ENCODE assay signal across 11 cellular contexts in the genomic region with DNA sequence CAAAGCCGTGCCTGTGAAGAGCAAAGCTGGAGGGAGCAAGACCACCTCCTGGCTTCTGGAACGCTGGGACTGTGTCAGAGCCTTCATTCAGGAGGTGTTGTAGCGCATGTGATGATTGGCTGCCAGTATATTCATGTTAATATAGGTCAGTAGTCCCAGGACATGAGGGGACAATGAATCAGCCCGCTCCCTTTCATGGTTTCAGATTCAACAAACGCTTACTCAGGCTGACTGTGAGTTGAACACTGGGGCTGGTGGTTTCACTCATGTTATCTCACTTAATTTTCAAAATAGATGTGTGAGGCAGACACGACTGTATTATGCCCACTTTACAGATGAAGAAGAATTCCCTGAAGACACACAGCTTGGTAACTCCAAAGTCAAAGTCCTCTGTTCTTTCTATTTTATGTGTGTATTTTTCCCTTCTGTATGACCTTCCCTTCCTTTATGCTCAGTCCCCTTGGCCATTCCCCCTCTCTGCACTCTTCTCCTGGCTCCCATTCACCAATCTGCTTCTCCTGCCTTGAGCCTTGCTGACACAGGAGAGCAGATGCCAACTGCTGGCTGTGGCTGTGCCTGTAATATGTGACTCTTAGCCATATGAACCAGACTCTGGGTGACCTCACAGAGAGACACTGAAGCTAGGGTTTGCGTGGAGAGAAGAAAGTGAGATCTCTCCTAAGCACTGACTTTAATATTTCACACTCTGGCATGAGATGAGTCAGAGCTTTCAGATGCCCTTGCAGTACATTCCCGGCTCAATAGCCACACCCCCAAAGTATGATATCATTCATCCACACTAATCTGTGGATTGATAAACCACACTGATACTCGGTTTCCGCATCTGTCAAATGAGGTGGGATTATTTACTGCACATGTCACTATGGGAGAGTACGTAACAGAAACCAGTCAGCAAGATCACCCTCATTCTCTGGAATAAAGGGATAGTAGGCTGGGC. TPM values are rescaled to one million over a fixed set of nuclear protein-coding genes. Genes with fewer than 3 reads are reported as not detected.
A peak's percentile ranks its signal among the peaks of the same experiment; 100 is the strongest.
DNase-seq lines count a peak whose midpoint lies in the region; ATAC-seq and FAIRE-seq lines count a peak whose summit lies in the region.
"Had no signal": no experiment of that assay in that cellular context is flagged by ENCODE, and none has a peak within 500 bp of the region (broad histone marks: within the 10 kb centered on the region; RNA-seq: fewer than 3 reads in every experiment).

No MANE protein-coding gene starts in this region.

- H3K4me1 Mint-ChIP-seq in activated CD8-positive, alpha-beta memory T cell treated with anti-CD3 and anti-CD28 coated beads, Interleukin-2, amount 10 ng/mL, durations not matched to agents 7 days and 5 days: peaks cover 4% of the 10 kb centered on the region
- peaks cover 13% of the 10 kb centered on the region for H3K4me1 Mint-ChIP-seq in stimulated activated effector memory CD8-positive, alpha-beta T cell treated with anti-CD3 and anti-CD28 coated beads, Interleukin-12 subunit alpha, Interleukin-12 subunit beta, amount 100 ng/mL, for 72 hours

- peak; percentile 42 for FAIRE-seq in HTR-8/SVneo (lab: Jason Lieb, UNC)

- no peaks in the 10 kb centered on the region for H3K9me3 Mint-ChIP-seq in activated CD8-positive, alpha-beta memory T cell treated with anti-CD3 and anti-CD28 coated beads, Interleukin-2, amount 10 ng/mL, durations not matched to agents 7 days and 5 days (ENCODE audit: low read depth)
- no peaks in the 10 kb centered on the region for H3K9me3 Mint-ChIP-seq in stimulated activated effector memory CD8-positive, alpha-beta T cell treated with anti-CD3 and anti-CD28 coated beads, Interleukin-12 subunit alpha, Interleukin-12 subunit beta, amount 100 ng/mL, for 72 hours

- no peaks in the 10 kb centered on the region for H3K36me3 Mint-ChIP-seq in activated CD8-positive, alpha-beta memory T cell treated with anti-CD3 and anti-CD28 coated beads, Interleukin-2, amount 10 ng/mL, durations not matched to agents 7 days and 5 days
- no peaks in the 10 kb centered on the region for H3K36me3 Mint-ChIP-seq in stimulated activated effector memory CD8-positive, alpha-beta T cell treated with anti-CD3 and anti-CD28 coated beads, Interleukin-12 subunit alpha, Interleukin-12 subunit beta, amount 100 ng/mL, for 72 hours

- no peak overlapping the region for H3K27ac Mint-ChIP-seq in activated CD8-positive, alpha-beta memory T cell treated with anti-CD3 and anti-CD28 coated beads, Interleukin-2, amount 10 ng/mL, durations not matched to agents 7 days and 5 days
- peak overlapping the region; percentile 86 for H3K27ac Mint-ChIP-seq in stimulated activated effector memory CD8-positive, alpha-beta T cell treated with anti-CD3 and anti-CD28 coated beads, Interleukin-12 subunit alpha, Interleukin-12 subunit beta, amount 100 ng/mL, for 72 hours

- no peak for DNase-seq in activated CD8-positive, alpha-beta memory T cell treated with anti-CD3 and anti-CD28 coated beads, Interleukin-2, amount 10 ng/mL, durations not matched to agents 7 days and 5 days
- no peak for DNase-seq in activated CD8-positive, alpha-beta memory T cell treated with anti-CD3 and anti-CD28 coated beads, Interleukin-2, amount 50 U/mL, for 48 hours
- DNase-seq in HTR-8/SVneo (ENCODE audit: insufficient read length, low spot score) (peak; percentile 36), dedifferentiated amniotic fluid mesenchymal stem cell (ENCODE audit: extremely low spot score) (peak; percentile 27), germinal center (ENCODE audit: low spot score) (no peak)
- peak in 1 of 2 donors; percentile 53 for DNase-seq in stimulated activated effector memory CD8-positive, alpha-beta T cell treated with anti-CD3 and anti-CD28 coated beads, Interleukin-12 subunit alpha, Interleukin-12 subunit beta, amount 100 ng/mL, for 72 hours (ENCODE audit: low spot score in 2 of 2)
- DNase-seq: anterior cingulate cortex, KG1 had no signal

- peak; percentile 30 for ATAC-seq in activated CD8-positive, alpha-beta memory T cell treated with anti-CD3 and anti-CD28 coated beads, Interleukin-2, amount 10 ng/mL, durations not matched to agents 7 days and 5 days
- ATAC-seq in stimulated activated effector memory CD8-positive, alpha-beta T cell treated with anti-CD3 and anti-CD28 coated beads, Interleukin-12 subunit alpha, Interleukin-12 subunit beta, amount 100 ng/mL, for 72 hours: peak; percentile 84
- ATAC-seq in GM18517 (IDR thresholded peaks at IDR 0.05; ENCODE audit: unreplicated experiment) (no peak), HG03469 (IDR thresholded peaks at IDR 0.05; ENCODE audit: unreplicated experiment) (no peak)

- H3K4me3 Mint-ChIP-seq in activated CD8-positive, alpha-beta memory T cell treated with anti-CD3 and anti-CD28 coated beads, Interleukin-2, amount 10 ng/mL, durations not matched to agents 7 days and 5 days: no peak overlapping the region
- H3K4me3 Mint-ChIP-seq in stimulated activated effector memory CD8-positive, alpha-beta T cell treated with anti-CD3 and anti-CD28 coated beads, Interleukin-12 subunit alpha, Interleukin-12 subunit beta, amount 100 ng/mL, for 72 hours: peak overlapping the region; percentile 25

- CTCF ChIA-PET in activated CD8-positive, alpha-beta memory T cell treated with anti-CD3 and anti-CD28 coated beads, Interleukin-2, amount 10 ng/mL, durations not matched to agents 7 days and 5 days (lab: Charles Lee): interaction anchor here (1.2 to 2.5 kb wide), 2 partner anchors 159 to 381 kb away, joined by 3 to 6 read pairs; no protein-coding TSS in a partner anchor

- H3K27me3 Mint-ChIP-seq in activated CD8-positive, alpha-beta memory T cell treated with anti-CD3 and anti-CD28 coated beads, Interleukin-2, amount 10 ng/mL, durations not matched to agents 7 days and 5 days: peaks cover 30% of the 10 kb centered on the region

RNA-seq across cellular contexts. Expression of gene KIRREL1, which starts 31.4 kb away (rescaled TPM):
- total RNA-seq in activated CD8-positive, alpha-beta memory T cell treated with anti-CD3 and anti-CD28 coated beads, Interleukin-2, amount 10 ng/mL, durations not matched to agents 7 days and 5 days: not detected
- total RNA-seq: T-helper 1 cell treated with Interleukin-12 subunit alpha and Interleukin-12 subunit beta and Interleukin-4 antibody, amounts not matched to agents 30 ng/mL and 1 ng/mL, for 36 hours had no signal

Comparison
In these comparisons a context has a peak if more than half of its experiments do, and no peak if none do; other contexts are left out.
1. ATAC-seq: peak in activated CD8-positive, alpha-beta memory T cell treated with anti-CD3 and anti-CD28 coated beads, Interleukin-2, amount 10 ng/mL, durations not matched to agents 7 days and 5 days (single experiment) and stimulated activated effector memory CD8-positive, alpha-beta T cell treated with anti-CD3 and anti-CD28 coated beads, Interleukin-12 subunit alpha, Interleukin-12 subunit beta, amount 100 ng/mL, for 72 hours (single experiment); none in GM18517 (single experiment) and HG03469 (single experiment).
2. DNase-seq: peak in HTR-8/SVneo (single experiment) and dedifferentiated amniotic fluid mesenchymal stem cell (single experiment); none in activated CD8-positive, alpha-beta memory T cell treated with anti-CD3 and anti-CD28 coated beads, Interleukin-2, amount 10 ng/mL, durations not matched to agents 7 days and 5 days (single experiment), activated CD8-positive, alpha-beta memory T cell treated with anti-CD3 and anti-CD28 coated beads, Interleukin-2, amount 50 U/mL, for 48 hours (single experiment) and germinal center (single experiment).